ENCODE assay signal across 13 cellular contexts in genomic region chr1:12339861-12340557, GRCh38.
A peak's percentile ranks its signal among the peaks of the same experiment; 100 is the strongest.
DNase-seq lines count a peak whose midpoint lies in the region; ATAC-seq, FAIRE-seq and TF ChIP-seq lines count a peak whose summit lies in the region.
"Had no signal": no experiment of that assay in that cellular context is flagged by ENCODE, and none has a peak within 500 bp of the region (broad histone marks: within the 10 kb centered on the region; RNA-seq: fewer than 3 reads in every experiment).

No MANE protein-coding gene starts in this region.

- no peak for TF ChIP-seq POLR2A in gastrocnemius medialis (IDR thresholded peaks at IDR 0.05)

- H3K27ac ChIP-seq in coronary artery (peak overlapping the region; percentile 48 to 68), gastrocnemius medialis (peak overlapping the region; percentile 82 to 88 (median 87))
- H3K27ac ChIP-seq: KMS-11 had no signal

- H3K4me1 ChIP-seq in gastrocnemius medialis: peaks cover 54 to 86% of the 10 kb centered on the region in 2 donors

- ATAC-seq in gastrocnemius medialis (no peak), HG02623 (IDR thresholded peaks at IDR 0.05; ENCODE audit: unreplicated experiment) (no peak), HG02840 (IDR thresholded peaks at IDR 0.05; ENCODE audit: low FRiP score, unreplicated experiment) (no peak), HG03139 (IDR thresholded peaks at IDR 0.05; ENCODE audit: unreplicated experiment) (no peak)
- ATAC-seq: activated CD8-positive, alpha-beta memory T cell treated with anti-CD3 and anti-CD28 coated beads, Interleukin-2, amount 10 ng/mL, durations not matched to agents 7 days and 5 days; CD8-positive, alpha-beta T cell had no signal

- no peak for FAIRE-seq in GM19239 (lab: Jason Lieb, UNC)

- no peaks in the 10 kb centered on the region for H3K9me3 ChIP-seq in gastrocnemius medialis
- H3K9me3 ChIP-seq: adrenal gland had no signal

- H3K27me3 ChIP-seq in gastrocnemius medialis: no peaks in the 10 kb centered on the region
- H3K27me3 ChIP-seq: adrenal gland had no signal

- intact Hi-C loops in gastrocnemius medialis (cut with DNase I; ENCODE audit: low total_unique reads): loop anchor here (2.0 kb wide), 1 partner anchor 279 kb away; the partner anchor contains the start of gene DHRS3

- peaks cover 0 to 15% of the 10 kb centered on the region in 2 donors for H3K36me3 ChIP-seq in gastrocnemius medialis

- in situ Hi-C loops in gastrocnemius medialis (cut with MboI; ENCODE audit: low sequenced_read_pairs in 4 of 4): no loop called here

- DNase-seq in NAMALWA (ENCODE audit: low spot score): peak; percentile 30
- peak; percentile 35 for DNase-seq in NCI-H446 treated with DMSO at 0.1 percent for 48 hours (lab: John Stamatoyannopoulos, UW)
- DNase-seq in coronary artery (ENCODE audit: low spot score): no peak
- no peak for DNase-seq in gastrocnemius medialis
- DNase-seq in GM19239 (ENCODE audit: insufficient read length, low spot score): no peak
- DNase-seq: activated CD8-positive, alpha-beta memory T cell treated with anti-CD3 and anti-CD28 coated beads, Interleukin-2, amount 10 ng/mL, durations not matched to agents 7 days and 5 days; adrenal gland; CD8-positive, alpha-beta T cell; H9 had no signal

- TF ChIP-seq CTCF in coronary artery (IDR thresholded peaks at IDR 0.05): no peak
- TF ChIP-seq CTCF in gastrocnemius medialis (IDR thresholded peaks at IDR 0.05 in 4 of 5, conservative IDR thresholded peaks at IDR 0.05 in 1 of 5): no peak

- H3K4me3 ChIP-seq in coronary artery (no peak overlapping the region), gastrocnemius medialis (no peak overlapping the region)
- H3K4me3 ChIP-seq: adrenal gland had no signal

Comparison
In these comparisons a context has a peak if more than half of its experiments do, and no peak if none do; other contexts are left out.
1. DNase-seq: peak in NAMALWA (single experiment) and NCI-H446 treated with DMSO at 0.1 percent for 48 hours (single experiment); none in coronary artery (single experiment), gastrocnemius medialis (0 of 2) and GM19239 (single experiment).